8 cellular contexts compared by ENCODE assay signal in genomic region chr12:131829351-131829794, GRCh38. TPM values are rescaled to one million over a fixed set of nuclear protein-coding genes. Genes with fewer than 3 reads are reported as not detected.
DNase-seq lines count a peak whose midpoint lies in the region; ATAC-seq lines count a peak whose summit lies in the region.

No MANE protein-coding gene starts in this region.

- H3K27me3 Mint-ChIP-seq in activated T-cell treated with anti-CD3 and anti-CD28 coated beads, Interleukin-2, amount 50 U/mL, for 24 hours, result peaks cover 63% of the 10 kb centered on the region
- peaks cover 45% of the 10 kb centered on the region for H3K27me3 Mint-ChIP-seq in activated T-helper 2 cell treated with anti-CD3 and anti-CD28 coated beads, Interferon-gamma antibody, Interleukin-2, Interleukin-4, amounts not matched to agents 10 μg/mL and 5 μg/mL and 100 μg/mL, durations not matched to agents 14 hours and 24 hours and 36 hours (ENCODE audit: low read depth)
- H3K27me3 Mint-ChIP-seq in stimulated activated naive B cell treated with anti-CD40 and anti-IgM and Interleukin-4, amounts not matched to agents 10 μg/mL and 1 μg/mL and 100 μg/mL, for 72 hours, result peaks cover 0 to 4% of the 10 kb centered on the region in 2 donors

- no peaks in the 10 kb centered on the region for H3K9me3 Mint-ChIP-seq in activated T-cell treated with anti-CD3 and anti-CD28 coated beads, Interleukin-2, amount 50 U/mL, for 24 hours
- H3K9me3 Mint-ChIP-seq in activated T-helper 2 cell treated with anti-CD3 and anti-CD28 coated beads, Interferon-gamma antibody, Interleukin-2, Interleukin-4, amounts not matched to agents 10 μg/mL and 5 μg/mL and 100 μg/mL, durations not matched to agents 14 hours and 24 hours and 36 hours, result no peaks in the 10 kb centered on the region
- H3K9me3 Mint-ChIP-seq in stimulated activated naive B cell treated with anti-CD40 and anti-IgM and Interleukin-4, amounts not matched to agents 10 μg/mL and 1 μg/mL and 100 μg/mL, for 72 hours, result no peaks in the 10 kb centered on the region

- peak; percentile 2 to 3 for ATAC-seq in stimulated activated naive B cell treated with anti-CD40 and anti-IgM and Interleukin-4, amounts not matched to agents 10 μg/mL and 1 μg/mL and 100 μg/mL, for 72 hours (replicated peaks)
- no peak for ATAC-seq in GM19351 (IDR thresholded peaks at IDR 0.05; ENCODE audit: unreplicated experiment)
- no peak for ATAC-seq in GM18858 (IDR thresholded peaks at IDR 0.05; ENCODE audit: unreplicated experiment)

- no peak for DNase-seq in activated T-cell treated with anti-CD3 and anti-CD28 coated beads, Interleukin-2, amount 50 U/mL, for 24 hours
- DNase-seq in activated T-cell treated with anti-CD3 and anti-CD28 coated beads for 4 hours, result no peak
- DNase-seq in activated T-helper 2 cell treated with anti-CD3 and anti-CD28 coated beads, Interferon-gamma antibody, Interleukin-2, Interleukin-4, amounts not matched to agents 10 μg/mL and 5 μg/mL and 100 μg/mL, durations not matched to agents 14 hours and 24 hours and 36 hours (ENCODE audit: low spot score), result no peak
- no peak for DNase-seq in stimulated activated naive B cell treated with anti-CD40 and anti-IgM and Interleukin-4, amounts not matched to agents 10 μg/mL and 1 μg/mL and 100 μg/mL, for 72 hours
- DNase-seq in SKM-1 (lab: John Stamatoyannopoulos, UW; ENCODE audit: unreplicated experiment), result no peak

- H3K4me3 ChIP-seq in iPS-11a (ENCODE audit: low read depth, low read length), result peak overlapping the region; percentile 63

- peaks cover 14% of the 10 kb centered on the region for H3K4me1 Mint-ChIP-seq in activated T-cell treated with anti-CD3 and anti-CD28 coated beads, Interleukin-2, amount 50 U/mL, for 24 hours (ENCODE audit: low read depth)
- H3K4me1 Mint-ChIP-seq in activated T-helper 2 cell treated with anti-CD3 and anti-CD28 coated beads, Interferon-gamma antibody, Interleukin-2, Interleukin-4, amounts not matched to agents 10 μg/mL and 5 μg/mL and 100 μg/mL, durations not matched to agents 14 hours and 24 hours and 36 hours (ENCODE audit: low read depth), result peaks cover 4% of the 10 kb centered on the region
- peaks cover 28 to 49% of the 10 kb centered on the region in 2 donors for H3K4me1 Mint-ChIP-seq in stimulated activated naive B cell treated with anti-CD40 and anti-IgM and Interleukin-4, amounts not matched to agents 10 μg/mL and 1 μg/mL and 100 μg/mL, for 72 hours

- H3K4me3 Mint-ChIP-seq in activated T-cell treated with anti-CD3 and anti-CD28 coated beads, Interleukin-2, amount 50 U/mL, for 24 hours, result peak overlapping the region; percentile 55
- peak overlapping the region; percentile 56 for H3K4me3 Mint-ChIP-seq in activated T-helper 2 cell treated with anti-CD3 and anti-CD28 coated beads, Interferon-gamma antibody, Interleukin-2, Interleukin-4, amounts not matched to agents 10 μg/mL and 5 μg/mL and 100 μg/mL, durations not matched to agents 14 hours and 24 hours and 36 hours (ENCODE audit: low read depth)
- peak overlapping the region; percentile 88 to 90 for H3K4me3 Mint-ChIP-seq in stimulated activated naive B cell treated with anti-CD40 and anti-IgM and Interleukin-4, amounts not matched to agents 10 μg/mL and 1 μg/mL and 100 μg/mL, for 72 hours

- no peak overlapping the region for H3K27ac Mint-ChIP-seq in activated T-cell treated with anti-CD3 and anti-CD28 coated beads, Interleukin-2, amount 50 U/mL, for 24 hours
- H3K27ac Mint-ChIP-seq in activated T-helper 2 cell treated with anti-CD3 and anti-CD28 coated beads, Interferon-gamma antibody, Interleukin-2, Interleukin-4, amounts not matched to agents 10 μg/mL and 5 μg/mL and 100 μg/mL, durations not matched to agents 14 hours and 24 hours and 36 hours, result no peak overlapping the region
- H3K27ac Mint-ChIP-seq in stimulated activated naive B cell treated with anti-CD40 and anti-IgM and Interleukin-4, amounts not matched to agents 10 μg/mL and 1 μg/mL and 100 μg/mL, for 72 hours, result peak overlapping the region; percentile 80

- no peaks in the 10 kb centered on the region for H3K36me3 Mint-ChIP-seq in activated T-cell treated with anti-CD3 and anti-CD28 coated beads, Interleukin-2, amount 50 U/mL, for 24 hours (ENCODE audit: low read depth)
- H3K36me3 Mint-ChIP-seq in activated T-helper 2 cell treated with anti-CD3 and anti-CD28 coated beads, Interferon-gamma antibody, Interleukin-2, Interleukin-4, amounts not matched to agents 10 μg/mL and 5 μg/mL and 100 μg/mL, durations not matched to agents 14 hours and 24 hours and 36 hours (ENCODE audit: low read depth), result no peaks in the 10 kb centered on the region
- no peaks in the 10 kb centered on the region for H3K36me3 Mint-ChIP-seq in stimulated activated naive B cell treated with anti-CD40 and anti-IgM and Interleukin-4, amounts not matched to agents 10 μg/mL and 1 μg/mL and 100 μg/mL, for 72 hours

- intact Hi-C loops in activated T-helper 2 cell treated with anti-CD3 and anti-CD28 coated beads, Interferon-gamma antibody, Interleukin-2, Interleukin-4, amounts not matched to agents 10 μg/mL and 5 μg/mL and 100 μg/mL, durations not matched to agents 14 hours and 24 hours and 36 hours (cut with micrococcal nuclease), result no loop called here

RNA-seq across cellular contexts. Expression of gene MMP17, which starts 1.2 kb away (rescaled TPM):
- total RNA-seq in activated T-helper 2 cell treated with anti-CD3 and anti-CD28 coated beads, Interferon-gamma antibody, Interleukin-2, Interleukin-4, amounts not matched to agents 10 μg/mL and 5 μg/mL and 100 μg/mL, durations not matched to agents 14 hours and 24 hours and 36 hours, result 0.25 and 0.62 TPM in 2 replicates

Comparison
In these comparisons a context has a peak if more than half of its experiments do, and no peak if none do; other contexts are left out.
1. ATAC-seq: peak in stimulated activated naive B cell treated with anti-CD40 and anti-IgM and Interleukin-4, amounts not matched to agents 10 μg/mL and 1 μg/mL and 100 μg/mL, for 72 hours (2 of 2); none in GM19351 (single experiment) and GM18858 (single experiment).
2. Peak in every context shown above with its lines, with median percentiles within 50 percentile points of each other: H3K4me3 Mint-ChIP-seq.